In genomic region chr9:16442622-16443021, GRCh38 we compare ENCODE assay signal across 13 cellular contexts.
DNase-seq lines count a peak whose midpoint lies in the region; ATAC-seq and TF ChIP-seq lines count a peak whose summit lies in the region.
"Had no signal": no experiment of that assay in that cellular context is flagged by ENCODE, and none has a peak within 500 bp of the region (broad histone marks: within the 10 kb centered on the region; RNA-seq: fewer than 3 reads in every experiment).

No MANE protein-coding gene starts in this region.

- H3K4me3 ChIP-seq in PC-3 (ENCODE audit: low read length) (peak overlapping the region; percentile 28), epithelial cell of esophagus (ENCODE audit: low read length) (no peak overlapping the region), prostate gland (no peak overlapping the region)
- H3K4me3 ChIP-seq: heart right ventricle, upper lobe of right lung had no signal

- BruUV-seq in PC-3 (replicated peaks; lab: Mats Ljungman, UMichigan), result no TSS peak

- H3F3A ChIP-seq in PC-3 (ENCODE audit: low read length, unreplicated experiment), result no peaks in the 10 kb centered on the region

- H3K27me3 ChIP-seq in PC-3 (ENCODE audit: low read length) (no peaks in the 10 kb centered on the region), prostate gland (replicated peaks; ENCODE audit: insufficient read depth) (no peaks in the 10 kb centered on the region)
- H3K27me3 ChIP-seq: upper lobe of right lung had no signal

- peak; percentile 49 for DNase-seq in Caki2 (ENCODE audit: low read depth)
- peak; percentile 70 for DNase-seq in PC-3
- DNase-seq in epithelial cell of esophagus (ENCODE audit: low read depth), result peak; percentile 72
- peak; percentile 51 for DNase-seq in myocyte (ENCODE audit: low read depth)
- no peak for DNase-seq in activated CD4-positive, CD25-positive, alpha-beta regulatory T cell treated with anti-CD3 and anti-CD28 coated beads, Interleukin-2, amount 50 U/mL, for 72 hours
- no peak for DNase-seq in prostate gland (ENCODE audit: low spot score)
- DNase-seq in NCI-H146 (lab: John Stamatoyannopoulos, UW), result no peak
- DNase-seq: activated CD4-positive, alpha-beta T cell treated with anti-CD3 and anti-CD28 coated beads, Interleukin-2, amount 10 ng/mL, durations not matched to agents 7 days and 5 days; GF-D8; heart right ventricle; NCI-H1694 treated with DMSO at 0.1 percent for 48 hours; upper lobe of right lung had no signal

- peak overlapping the region; percentile 49; the same call in 1 of the 2 replicates for H2AFZ ChIP-seq in PC-3 (ENCODE audit: low read length)

- H3K4me2 ChIP-seq in PC-3 (ENCODE audit: low read length), result peak overlapping the region; percentile 61

- CTCF ChIA-PET in PC-3 (lab: Charles Lee), result no interaction called here

- H3K36me3 ChIP-seq in PC-3 (ENCODE audit: low read depth, low read length), result no peaks in the 10 kb centered on the region
- H3K36me3 ChIP-seq in prostate gland, result no peaks in the 10 kb centered on the region
- H3K36me3 ChIP-seq: heart right ventricle, upper lobe of right lung had no signal

- no peaks in the 10 kb centered on the region for H4K20me1 ChIP-seq in PC-3 (ENCODE audit: low read length)

- peak; percentile 86 for ATAC-seq in PC-3
- no peak for ATAC-seq in HG02852 (IDR thresholded peaks at IDR 0.05; ENCODE audit: unreplicated experiment)
- ATAC-seq: heart right ventricle, upper lobe of right lung had no signal

- in situ Hi-C loops in Caki2 (cut with HindIII; ENCODE audit: low pct_unique_long_range_greater_than_20kb, low sequenced_read_pairs), result no loop called here

- H3K9ac ChIP-seq in PC-3 (ENCODE audit: low read length), result no peak overlapping the region

- H3K4me1 ChIP-seq in PC-3 (ENCODE audit: insufficient read depth, low read length) (peaks cover 36% of the 10 kb centered on the region), prostate gland (replicated peaks) (no peaks in the 10 kb centered on the region)
- H3K4me1 ChIP-seq: heart right ventricle, upper lobe of right lung had no signal

- POLR2A ChIA-PET in PC-3 (lab: Charles Lee; ENCODE audit: unreplicated experiment), result no interaction called here

- no peaks in the 10 kb centered on the region for H3K79me2 ChIP-seq in PC-3 (ENCODE audit: low read length)

- TF ChIP-seq POLR2A in prostate gland (IDR thresholded peaks at IDR 0.05), result no peak

- H3K9me2 ChIP-seq in PC-3 (replicated peaks; ENCODE audit: low read length), result no peaks in the 10 kb centered on the region

- H3K9me3 ChIP-seq in PC-3 (ENCODE audit: low read length), result no peaks in the 10 kb centered on the region
- no peaks in the 10 kb centered on the region for H3K9me3 ChIP-seq in prostate gland
- H3K9me3 ChIP-seq: heart right ventricle, upper lobe of right lung had no signal

- H3K27ac ChIP-seq in PC-3 (ENCODE audit: low read length) (peak overlapping the region; percentile 44), prostate gland (no peak overlapping the region)
- H3K27ac ChIP-seq: heart right ventricle, upper lobe of right lung had no signal

- intact Hi-C loops in PC-3 (cut with micrococcal nuclease) (no loop called here), prostate gland (cut with DNase I) (no loop called here)

- no peak for TF ChIP-seq CTCF in PC-3 (conservative IDR thresholded peaks at IDR 0.05; ENCODE audit: low read depth, low read length)
- TF ChIP-seq CTCF in epithelial cell of esophagus (IDR thresholded peaks at IDR 0.05; ENCODE audit: insufficient read depth, low read depth, low read length, missing control alignments), result no peak
- TF ChIP-seq CTCF in prostate gland (IDR thresholded peaks at IDR 0.05), result no peak

- 36% methylated on average over 8 of the region's 8 CpGs for WGBS in prostate gland

Comparison
In these comparisons a context has a peak if more than half of its experiments do, and no peak if none do; other contexts are left out.
1. DNase-seq: peak in Caki2 (single experiment), PC-3 (single experiment), epithelial cell of esophagus (single experiment) and myocyte (single experiment); none in activated CD4-positive, CD25-positive, alpha-beta regulatory T cell treated with anti-CD3 and anti-CD28 coated beads, Interleukin-2, amount 50 U/mL, for 72 hours (single experiment), prostate gland (single experiment) and NCI-H146 (single experiment).